In the genomic region with DNA sequence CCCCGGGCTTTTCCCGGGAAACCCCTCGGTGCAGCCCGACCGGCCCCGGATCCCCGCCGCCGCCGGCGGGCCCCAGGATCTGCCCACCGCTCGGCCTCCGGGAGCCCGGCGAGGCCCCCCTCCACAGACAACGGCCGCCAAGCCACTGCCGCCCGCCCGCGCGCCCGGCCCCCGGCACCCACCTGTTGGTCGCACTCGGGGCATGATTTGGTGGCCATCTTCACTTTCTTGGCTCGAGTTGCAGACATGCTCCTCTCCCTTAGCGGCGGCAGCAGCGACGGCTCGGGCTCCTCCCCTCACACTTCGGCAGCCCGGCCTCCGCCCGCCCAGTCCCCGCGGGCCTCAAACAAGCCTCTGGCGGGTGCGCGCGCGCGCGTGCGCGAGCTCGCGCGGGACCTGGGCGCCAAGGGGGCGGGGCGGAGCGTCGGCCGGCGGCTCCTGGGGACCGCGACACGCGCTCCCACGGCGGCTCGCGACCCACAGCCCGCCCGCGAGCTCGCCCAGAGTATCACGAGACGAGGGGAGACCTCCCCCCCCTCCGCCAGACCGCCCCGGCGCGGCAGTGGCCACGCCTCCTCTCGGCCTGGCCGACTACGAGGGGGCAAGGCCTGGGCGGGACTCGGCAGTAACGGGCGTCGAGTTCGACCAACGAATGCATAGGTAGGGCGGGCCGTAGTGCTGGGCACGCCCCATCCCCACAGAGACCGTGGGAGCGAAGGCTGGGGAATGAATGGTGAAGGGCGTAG, we compare ENCODE assay signal across 1 cellular context.
TF ChIP-seq lines count a peak whose summit lies in the region.

A gene with protein sequence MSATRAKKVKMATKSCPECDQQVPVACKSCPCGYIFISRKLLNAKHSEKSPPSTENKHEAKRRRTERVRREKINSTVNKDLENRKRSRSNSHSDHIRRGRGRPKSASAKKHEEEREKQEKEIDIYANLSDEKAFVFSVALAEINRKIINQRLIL (minus strand): TSS at position 279 of the 746 bp plus-strand sequence. CDS start 31 bp downstream, at position 248.

TF ChIP-seq in HepG2, 621 proteins besides CTCF, POLR2A, EP300 and RAD21 (continued from another document and continues in another):
- TF ChIP-seq, protein P1, sequence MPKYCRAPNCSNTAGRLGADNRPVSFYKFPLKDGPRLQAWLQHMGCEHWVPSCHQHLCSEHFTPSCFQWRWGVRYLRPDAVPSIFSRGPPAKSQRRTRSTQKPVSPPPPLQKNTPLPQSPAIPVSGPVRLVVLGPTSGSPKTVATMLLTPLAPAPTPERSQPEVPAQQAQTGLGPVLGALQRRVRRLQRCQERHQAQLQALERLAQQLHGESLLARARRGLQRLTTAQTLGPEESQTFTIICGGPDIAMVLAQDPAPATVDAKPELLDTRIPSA (CRISPR knock-in tag; IDR thresholded peaks at IDR 0.05; ENCODE audit: borderline replicate concordance): no peak
- 0 out of 2 replicates have a peak, but pooled peaks have one; percentile 57 for TF ChIP-seq ZSCAN12 (CRISPR knock-in tag; IDR thresholded peaks at IDR 0.05)
- TF ChIP-seq ZNF501 (CRISPR knock-in tag; IDR thresholded peaks at IDR 0.05): no peak
- TF ChIP-seq ZNF768 (CRISPR knock-in tag; IDR thresholded peaks at IDR 0.05): 0 out of 2 replicates have a peak, but pooled peaks have one; percentile 37
- TF ChIP-seq ETV6 (CRISPR knock-in tag; conservative IDR thresholded peaks at IDR 0.05): no peak
- TF ChIP-seq SALL2 (CRISPR knock-in tag; IDR thresholded peaks at IDR 0.05): peak; percentile 74; the same call in 1 of the 2 replicates
- no peak for TF ChIP-seq ZNF891 (CRISPR knock-in tag; IDR thresholded peaks at IDR 0.05)
- no peak for TF ChIP-seq NONO (IDR thresholded peaks at IDR 0.05)
- peak; percentile 71; the same call in 1 of the 2 replicates for TF ChIP-seq NONO (CRISPR knock-in tag; conservative IDR thresholded peaks at IDR 0.05)
- TF ChIP-seq CHCHD3 (CRISPR knock-in tag; IDR thresholded peaks at IDR 0.05): no peak
- TF ChIP-seq SRSF9 (IDR thresholded peaks at IDR 0.05; ENCODE audit: borderline replicate concordance, insufficient read depth, low read depth, low read length, poor library complexity, severe bottlenecking): no peak
- TF ChIP-seq PRPF4 (IDR thresholded peaks at IDR 0.05; ENCODE audit: low read depth, low read length, poor library complexity, severe bottlenecking): no peak
- TF ChIP-seq ARHGAP35 (CRISPR knock-in tag; IDR thresholded peaks at IDR 0.05; ENCODE audit: borderline replicate concordance): 0 out of 2 replicates have a peak, but pooled peaks have one; percentile 36
- TF ChIP-seq FOXK2 (IDR thresholded peaks at IDR 0.05): no peak
- no peak; the same call in 1 of the 2 replicates for TF ChIP-seq ZNF33B (CRISPR knock-in tag; IDR thresholded peaks at IDR 0.05)
- TF ChIP-seq FOXK1 (CRISPR knock-in tag; IDR thresholded peaks at IDR 0.05; ENCODE audit: borderline replicate concordance, low read depth): no peak
- no peak; the same call in 1 of the 2 replicates for TF ChIP-seq XBP1 (CRISPR knock-in tag; IDR thresholded peaks at IDR 0.05)
- TF ChIP-seq FOXM1 (CRISPR knock-in tag; IDR thresholded peaks at IDR 0.05): no peak
- peak; percentile 43; the same call in 1 of the 2 replicates for TF ChIP-seq GATAD2A (CRISPR knock-in tag; IDR thresholded peaks at IDR 0.05)
- no peak; the same call in 1 of the 2 replicates for TF ChIP-seq KDM5A (IDR thresholded peaks at IDR 0.05; ENCODE audit: borderline replicate concordance, low read length)
- TF ChIP-seq, protein P2, sequence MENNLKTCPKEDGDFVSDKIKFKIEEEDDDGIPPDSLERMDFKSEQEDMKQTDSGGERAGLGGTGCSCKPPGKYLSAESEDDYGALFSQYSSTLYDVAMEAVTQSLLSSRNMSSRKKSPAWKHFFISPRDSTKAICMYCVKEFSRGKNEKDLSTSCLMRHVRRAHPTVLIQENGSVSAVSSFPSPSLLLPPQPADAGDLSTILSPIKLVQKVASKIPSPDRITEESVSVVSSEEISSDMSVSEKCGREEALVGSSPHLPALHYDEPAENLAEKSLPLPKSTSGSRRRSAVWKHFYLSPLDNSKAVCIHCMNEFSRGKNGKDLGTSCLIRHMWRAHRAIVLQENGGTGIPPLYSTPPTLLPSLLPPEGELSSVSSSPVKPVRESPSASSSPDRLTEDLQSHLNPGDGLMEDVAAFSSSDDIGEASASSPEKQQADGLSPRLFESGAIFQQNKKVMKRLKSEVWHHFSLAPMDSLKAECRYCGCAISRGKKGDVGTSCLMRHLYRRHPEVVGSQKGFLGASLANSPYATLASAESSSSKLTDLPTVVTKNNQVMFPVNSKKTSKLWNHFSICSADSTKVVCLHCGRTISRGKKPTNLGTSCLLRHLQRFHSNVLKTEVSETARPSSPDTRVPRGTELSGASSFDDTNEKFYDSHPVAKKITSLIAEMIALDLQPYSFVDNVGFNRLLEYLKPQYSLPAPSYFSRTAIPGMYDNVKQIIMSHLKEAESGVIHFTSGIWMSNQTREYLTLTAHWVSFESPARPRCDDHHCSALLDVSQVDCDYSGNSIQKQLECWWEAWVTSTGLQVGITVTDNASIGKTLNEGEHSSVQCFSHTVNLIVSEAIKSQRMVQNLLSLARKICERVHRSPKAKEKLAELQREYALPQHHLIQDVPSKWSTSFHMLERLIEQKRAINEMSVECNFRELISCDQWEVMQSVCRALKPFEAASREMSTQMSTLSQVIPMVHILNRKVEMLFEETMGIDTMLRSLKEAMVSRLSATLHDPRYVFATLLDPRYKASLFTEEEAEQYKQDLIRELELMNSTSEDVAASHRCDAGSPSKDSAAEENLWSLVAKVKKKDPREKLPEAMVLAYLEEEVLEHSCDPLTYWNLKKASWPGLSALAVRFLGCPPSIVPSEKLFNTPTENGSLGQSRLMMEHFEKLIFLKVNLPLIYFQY (CRISPR knock-in tag; IDR thresholded peaks at IDR 0.05; ENCODE audit: borderline replicate concordance): peak; percentile 54; the same call in 1 of the 2 replicates
- peak; percentile 70 for TF ChIP-seq HOXA3 (CRISPR knock-in tag; IDR thresholded peaks at IDR 0.05)
- TF ChIP-seq KDM5B (CRISPR knock-in tag; IDR thresholded peaks at IDR 0.05; ENCODE audit: borderline replicate concordance): peak; percentile 30; the same call in 1 of the 2 replicates
- no peak for TF ChIP-seq ZNF326 (CRISPR knock-in tag; IDR thresholded peaks at IDR 0.05; ENCODE audit: borderline replicate concordance)
- TF ChIP-seq MXD4 (CRISPR knock-in tag; IDR thresholded peaks at IDR 0.05): peak; percentile 59; the same call in 1 of the 2 replicates
- no peak for TF ChIP-seq RBAK (CRISPR knock-in tag; IDR thresholded peaks at IDR 0.05)
- no peak for TF ChIP-seq PITX1 (CRISPR knock-in tag; IDR thresholded peaks at IDR 0.05)
- TF ChIP-seq, protein P3, sequence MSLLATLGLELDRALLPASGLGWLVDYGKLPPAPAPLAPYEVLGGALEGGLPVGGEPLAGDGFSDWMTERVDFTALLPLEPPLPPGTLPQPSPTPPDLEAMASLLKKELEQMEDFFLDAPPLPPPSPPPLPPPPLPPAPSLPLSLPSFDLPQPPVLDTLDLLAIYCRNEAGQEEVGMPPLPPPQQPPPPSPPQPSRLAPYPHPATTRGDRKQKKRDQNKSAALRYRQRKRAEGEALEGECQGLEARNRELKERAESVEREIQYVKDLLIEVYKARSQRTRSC (CRISPR knock-in tag; IDR thresholded peaks at IDR 0.05; ENCODE audit: low read depth): no peak
- peak; percentile 91 for TF ChIP-seq ZNF563 (CRISPR knock-in tag; IDR thresholded peaks at IDR 0.05)
- TF ChIP-seq, protein P4, sequence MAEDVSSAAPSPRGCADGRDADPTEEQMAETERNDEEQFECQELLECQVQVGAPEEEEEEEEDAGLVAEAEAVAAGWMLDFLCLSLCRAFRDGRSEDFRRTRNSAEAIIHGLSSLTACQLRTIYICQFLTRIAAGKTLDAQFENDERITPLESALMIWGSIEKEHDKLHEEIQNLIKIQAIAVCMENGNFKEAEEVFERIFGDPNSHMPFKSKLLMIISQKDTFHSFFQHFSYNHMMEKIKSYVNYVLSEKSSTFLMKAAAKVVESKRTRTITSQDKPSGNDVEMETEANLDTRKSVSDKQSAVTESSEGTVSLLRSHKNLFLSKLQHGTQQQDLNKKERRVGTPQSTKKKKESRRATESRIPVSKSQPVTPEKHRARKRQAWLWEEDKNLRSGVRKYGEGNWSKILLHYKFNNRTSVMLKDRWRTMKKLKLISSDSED (CRISPR knock-in tag; IDR thresholded peaks at IDR 0.05): no peak
- no peak for TF ChIP-seq ZNF3 (CRISPR knock-in tag; IDR thresholded peaks at IDR 0.05)
- TF ChIP-seq AHR (CRISPR knock-in tag; IDR thresholded peaks at IDR 0.05): 0 out of 2 replicates have a peak, but pooled peaks have one; percentile 24
- 0 out of 2 replicates have a peak, but pooled peaks have one; percentile 41 for TF ChIP-seq ZSCAN20 (CRISPR knock-in tag; IDR thresholded peaks at IDR 0.05; ENCODE audit: borderline replicate concordance)
- peak; percentile 74; the same call in 1 of the 2 replicates for TF ChIP-seq SMAD3 (CRISPR knock-in tag; IDR thresholded peaks at IDR 0.05)
- TF ChIP-seq, protein P5, sequence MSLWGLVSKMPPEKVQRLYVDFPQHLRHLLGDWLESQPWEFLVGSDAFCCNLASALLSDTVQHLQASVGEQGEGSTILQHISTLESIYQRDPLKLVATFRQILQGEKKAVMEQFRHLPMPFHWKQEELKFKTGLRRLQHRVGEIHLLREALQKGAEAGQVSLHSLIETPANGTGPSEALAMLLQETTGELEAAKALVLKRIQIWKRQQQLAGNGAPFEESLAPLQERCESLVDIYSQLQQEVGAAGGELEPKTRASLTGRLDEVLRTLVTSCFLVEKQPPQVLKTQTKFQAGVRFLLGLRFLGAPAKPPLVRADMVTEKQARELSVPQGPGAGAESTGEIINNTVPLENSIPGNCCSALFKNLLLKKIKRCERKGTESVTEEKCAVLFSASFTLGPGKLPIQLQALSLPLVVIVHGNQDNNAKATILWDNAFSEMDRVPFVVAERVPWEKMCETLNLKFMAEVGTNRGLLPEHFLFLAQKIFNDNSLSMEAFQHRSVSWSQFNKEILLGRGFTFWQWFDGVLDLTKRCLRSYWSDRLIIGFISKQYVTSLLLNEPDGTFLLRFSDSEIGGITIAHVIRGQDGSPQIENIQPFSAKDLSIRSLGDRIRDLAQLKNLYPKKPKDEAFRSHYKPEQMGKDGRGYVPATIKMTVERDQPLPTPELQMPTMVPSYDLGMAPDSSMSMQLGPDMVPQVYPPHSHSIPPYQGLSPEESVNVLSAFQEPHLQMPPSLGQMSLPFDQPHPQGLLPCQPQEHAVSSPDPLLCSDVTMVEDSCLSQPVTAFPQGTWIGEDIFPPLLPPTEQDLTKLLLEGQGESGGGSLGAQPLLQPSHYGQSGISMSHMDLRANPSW (CRISPR knock-in tag; IDR thresholded peaks at IDR 0.05; ENCODE audit: borderline replicate concordance): no peak
- peak; percentile 95 for TF ChIP-seq SP2 (CRISPR knock-in tag; IDR thresholded peaks at IDR 0.05)
- TF ChIP-seq, protein P6, sequence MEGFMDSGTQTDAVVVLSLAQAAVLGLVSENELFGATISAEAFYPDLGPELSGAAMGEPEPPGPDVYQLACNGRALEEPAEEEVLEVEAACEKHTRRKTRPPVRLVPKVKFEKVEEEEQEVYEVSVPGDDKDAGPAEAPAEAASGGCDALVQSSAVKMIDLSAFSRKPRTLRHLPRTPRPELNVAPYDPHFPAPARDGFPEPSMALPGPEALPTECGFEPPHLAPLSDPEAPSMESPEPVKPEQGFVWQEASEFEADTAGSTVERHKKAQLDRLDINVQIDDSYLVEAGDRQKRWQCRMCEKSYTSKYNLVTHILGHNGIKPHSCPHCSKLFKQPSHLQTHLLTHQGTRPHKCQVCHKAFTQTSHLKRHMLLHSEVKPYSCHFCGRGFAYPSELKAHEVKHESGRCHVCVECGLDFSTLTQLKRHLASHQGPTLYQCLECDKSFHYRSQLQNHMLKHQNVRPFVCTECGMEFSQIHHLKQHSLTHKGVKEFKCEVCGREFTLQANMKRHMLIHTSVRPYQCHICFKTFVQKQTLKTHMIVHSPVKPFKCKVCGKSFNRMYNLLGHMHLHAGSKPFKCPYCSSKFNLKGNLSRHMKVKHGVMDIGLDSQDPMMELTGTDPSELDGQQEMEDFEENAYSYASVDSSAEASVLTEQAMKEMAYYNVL (CRISPR knock-in tag; IDR thresholded peaks at IDR 0.05; ENCODE audit: borderline replicate concordance): no peak
- TF ChIP-seq CREM (IDR thresholded peaks at IDR 0.05): no peak
- no peak for TF ChIP-seq CREM (CRISPR knock-in tag; IDR thresholded peaks at IDR 0.05)
- TF ChIP-seq, protein P7, sequence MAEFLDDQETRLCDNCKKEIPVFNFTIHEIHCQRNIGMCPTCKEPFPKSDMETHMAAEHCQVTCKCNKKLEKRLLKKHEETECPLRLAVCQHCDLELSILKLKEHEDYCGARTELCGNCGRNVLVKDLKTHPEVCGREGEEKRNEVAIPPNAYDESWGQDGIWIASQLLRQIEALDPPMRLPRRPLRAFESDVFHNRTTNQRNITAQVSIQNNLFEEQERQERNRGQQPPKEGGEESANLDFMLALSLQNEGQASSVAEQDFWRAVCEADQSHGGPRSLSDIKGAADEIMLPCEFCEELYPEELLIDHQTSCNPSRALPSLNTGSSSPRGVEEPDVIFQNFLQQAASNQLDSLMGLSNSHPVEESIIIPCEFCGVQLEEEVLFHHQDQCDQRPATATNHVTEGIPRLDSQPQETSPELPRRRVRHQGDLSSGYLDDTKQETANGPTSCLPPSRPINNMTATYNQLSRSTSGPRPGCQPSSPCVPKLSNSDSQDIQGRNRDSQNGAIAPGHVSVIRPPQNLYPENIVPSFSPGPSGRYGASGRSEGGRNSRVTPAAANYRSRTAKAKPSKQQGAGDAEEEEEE (CRISPR knock-in tag; IDR thresholded peaks at IDR 0.05; ENCODE audit: borderline replicate concordance): no peak
- 0 out of 2 replicates have a peak, but pooled peaks have one; percentile 45 for TF ChIP-seq ZNF567 (CRISPR knock-in tag; IDR thresholded peaks at IDR 0.05; ENCODE audit: borderline replicate concordance)
- peak; percentile 35; the same call in 1 of the 2 replicates for TF ChIP-seq ZSCAN9 (CRISPR knock-in tag; IDR thresholded peaks at IDR 0.05; ENCODE audit: borderline replicate concordance)
- TF ChIP-seq ZEB1 (IDR thresholded peaks at IDR 0.05; ENCODE audit: insufficient replicate concordance, low read depth): no peak
- peak; percentile 53 for TF ChIP-seq NR2C2 (CRISPR knock-in tag; IDR thresholded peaks at IDR 0.05; ENCODE audit: borderline replicate concordance)
- TF ChIP-seq ZNF720 (CRISPR knock-in tag; IDR thresholded peaks at IDR 0.05): 0 out of 2 replicates have a peak, but pooled peaks have one; percentile 17
- TF ChIP-seq ZNF678 (CRISPR knock-in tag; IDR thresholded peaks at IDR 0.05): peak; percentile 15; the same call in 1 of the 2 replicates
- no peak; the same call in 1 of the 2 replicates for TF ChIP-seq ZNF564 (CRISPR knock-in tag; IDR thresholded peaks at IDR 0.05)
- no peak for TF ChIP-seq XRCC5 (optimal IDR thresholded peaks at IDR 0.05; ENCODE audit: low read length)
- no peak; the same call in 1 of the 2 replicates for TF ChIP-seq ZNF136 (CRISPR knock-in tag; IDR thresholded peaks at IDR 0.05; ENCODE audit: low read depth)
